In the genomic region with DNA sequence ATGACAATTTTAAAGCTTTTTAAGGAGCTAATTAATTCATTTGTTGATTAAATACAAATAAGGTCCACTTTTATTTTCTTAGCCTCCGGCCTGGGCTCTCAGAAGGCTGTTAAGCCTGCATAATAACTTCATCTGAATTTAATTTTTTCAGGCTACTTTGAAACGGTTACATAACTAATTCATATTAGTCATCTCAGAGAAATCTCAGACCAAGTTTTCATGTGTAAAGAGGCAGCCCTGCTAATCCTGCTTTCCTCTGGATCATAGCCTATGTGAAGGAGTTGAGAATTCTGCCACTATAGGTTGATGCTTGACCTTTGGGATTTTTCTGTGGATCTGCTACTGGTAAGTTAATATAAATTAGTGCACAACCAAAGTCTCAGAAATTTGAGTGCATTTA, we compare ENCODE assay signal across 19 cellular contexts.
DNase-seq lines count a peak whose midpoint lies in the region; ATAC-seq and TF ChIP-seq lines count a peak whose summit lies in the region.
"Had no signal": no experiment of that assay in that cellular context is flagged by ENCODE, and none has a peak within 500 bp of the region (broad histone marks: within the 10 kb centered on the region; RNA-seq: fewer than 3 reads in every experiment).

No MANE protein-coding gene starts in this region.

- H3K27me3 Mint-ChIP-seq in activated CD8-positive, alpha-beta T cell treated with anti-CD3 and anti-CD28 coated beads for 36 hours = peaks cover 9% of the 10 kb centered on the region

- H3K4me3 Mint-ChIP-seq in activated CD8-positive, alpha-beta T cell treated with anti-CD3 and anti-CD28 coated beads for 36 hours = no peak overlapping the region
- H3K4me3 Mint-ChIP-seq: CD8-positive, alpha-beta memory T cell had no signal

- H3K4me2 ChIP-seq in fibroblast of lung (ENCODE audit: extremely low read depth, insufficient read depth, low read length) = no peak overlapping the region

- H3K27me3 ChIP-seq in fibroblast of lung (ENCODE audit: control insufficient read depth, insufficient read depth, low read length) = no peaks in the 10 kb centered on the region
- H3K27me3 ChIP-seq: body of pancreas, suprapubic skin had no signal

- H3K36me3 ChIP-seq in fibroblast of lung (ENCODE audit: control insufficient read depth, insufficient read depth, low read length) (no peaks in the 10 kb centered on the region), mucosa of descending colon (ENCODE audit: low read depth) (no peaks in the 10 kb centered on the region)
- H3K36me3 ChIP-seq: suprapubic skin had no signal

- no peaks in the 10 kb centered on the region for H3K9me3 ChIP-seq in fibroblast of lung (ENCODE audit: control insufficient read depth, insufficient read depth, low read depth, low read length)
- H3K9me3 ChIP-seq in mucosa of descending colon = no peaks in the 10 kb centered on the region
- H3K9me3 ChIP-seq: body of pancreas, suprapubic skin had no signal

- no peak overlapping the region for H3K9ac ChIP-seq in fibroblast of lung (ENCODE audit: insufficient read depth, low read length)

- H3K4me1 Mint-ChIP-seq in activated CD8-positive, alpha-beta T cell treated with anti-CD3 and anti-CD28 coated beads for 36 hours (ENCODE audit: low read depth) = peaks cover 8% of the 10 kb centered on the region
- H3K4me1 Mint-ChIP-seq: CD8-positive, alpha-beta memory T cell had no signal

- H3K79me2 ChIP-seq in fibroblast of lung (ENCODE audit: control insufficient read depth, insufficient read depth, low read length) = no peaks in the 10 kb centered on the region

- DNase-seq in EH (ENCODE audit: low read depth) (peak; percentile 3), NCI-H226 (peak; percentile 42), fibroblast of lung (ENCODE audit: low read depth in 2 of 2) (peak; percentile 8 to 38), retinal pigment epithelial cell (ENCODE audit: low read depth) (peak; percentile 77), mucosa of descending colon (no peak), SKM-1 treated with dmso at 0.1 percent for 144 hours (lab: John Stamatoyannopoulos, UW; ENCODE audit: unreplicated experiment) (no peak)
- DNase-seq in activated CD8-positive, alpha-beta T cell treated with anti-CD3 and anti-CD28 coated beads for 36 hours = no peak
- no peak for DNase-seq in stimulated activated CD4-positive, alpha-beta T cell treated with anti-CD3 and anti-CD28 coated beads, Interleukin-12 subunit alpha, Interleukin-12 subunit beta, amount 100 ng/mL, for 4 hours
- DNase-seq: body of pancreas; CD8-positive, alpha-beta memory T cell; DMS53; GOT3; NCI-H1092 treated with DMSO at 0.1 percent for 48 hours; NCI-H2081; nucleus accumbens; SW 1271 had no signal

- no peak for ATAC-seq in activated CD8-positive, alpha-beta T cell treated with anti-CD3 and anti-CD28 coated beads for 36 hours
- no peak for ATAC-seq in mucosa of descending colon
- ATAC-seq: activated naive CD4-positive, alpha-beta T cell treated with anti-CD3 and anti-CD28 coated beads, Interleukin-2, amount 50 U/mL, for 72 hours; body of pancreas had no signal

- no peaks in the 10 kb centered on the region for H4K20me1 ChIP-seq in fibroblast of lung (ENCODE audit: control insufficient read depth, extremely low read depth, insufficient read depth, low read length)

- H3K9me3 Mint-ChIP-seq in activated CD8-positive, alpha-beta T cell treated with anti-CD3 and anti-CD28 coated beads for 36 hours = no peaks in the 10 kb centered on the region
- H3K9me3 Mint-ChIP-seq: activated naive CD4-positive, alpha-beta T cell treated with anti-CD3 and anti-CD28 coated beads, Interleukin-2, amount 50 U/mL, for 72 hours; CD8-positive, alpha-beta memory T cell had no signal

- CTCF ChIA-PET in activated CD8-positive, alpha-beta T cell treated with anti-CD3 and anti-CD28 coated beads for 36 hours (lab: Charles Lee) = no interaction called here

- no peak overlapping the region for H3K27ac ChIP-seq in fibroblast of lung (ENCODE audit: insufficient read depth, low read length)
- H3K27ac ChIP-seq: body of pancreas, coronary artery, suprapubic skin had no signal

- H3K4me1 ChIP-seq in fibroblast of lung (ENCODE audit: control insufficient read depth, extremely low read depth, insufficient read depth, low read length) = no peaks in the 10 kb centered on the region
- no peaks in the 10 kb centered on the region for H3K4me1 ChIP-seq in mucosa of descending colon (ENCODE audit: low read depth)
- H3K4me1 ChIP-seq: body of pancreas, suprapubic skin had no signal

- H3K4me3 ChIP-seq in fibroblast of lung (replicated peaks in 1 of 4; ENCODE audit: control extremely low read depth in 1 of 4, insufficient read depth in 1 of 4, low read depth in 3 of 4, low read length in 4 of 4) (no peak overlapping the region), retinal pigment epithelial cell (ENCODE audit: low read length) (no peak overlapping the region), mucosa of descending colon (no peak overlapping the region)
- H3K4me3 ChIP-seq: body of pancreas, coronary artery, suprapubic skin had no signal

- no peak overlapping the region for H2AFZ ChIP-seq in fibroblast of lung (ENCODE audit: low read length)

- TF ChIP-seq CTCF in fibroblast of lung (conservative IDR thresholded peaks at IDR 0.05 in 1 of 2, IDR thresholded peaks at IDR 0.05 in 1 of 2; ENCODE audit: low read depth in 1 of 2, low read length in 2 of 2) (no peak), retinal pigment epithelial cell (conservative IDR thresholded peaks at IDR 0.05; ENCODE audit: low read depth, low read length) (no peak), mucosa of descending colon (IDR thresholded peaks at IDR 0.05) (no peak)
- TF ChIP-seq CTCF in activated CD8-positive, alpha-beta T cell treated with anti-CD3 and anti-CD28 coated beads for 36 hours (IDR thresholded peaks at IDR 0.05) = no peak

- H3K36me3 Mint-ChIP-seq in activated CD8-positive, alpha-beta T cell treated with anti-CD3 and anti-CD28 coated beads for 36 hours (ENCODE audit: low read depth) = no peaks in the 10 kb centered on the region
- H3K36me3 Mint-ChIP-seq: CD8-positive, alpha-beta memory T cell had no signal

- intact Hi-C loops in activated CD8-positive, alpha-beta T cell treated with anti-CD3 and anti-CD28 coated beads for 36 hours (cut with micrococcal nuclease) = no loop called here
- intact Hi-C loops in mucosa of descending colon (cut with DNase I, micrococcal nuclease) = no loop called here

- no peak overlapping the region for H3K27ac Mint-ChIP-seq in activated CD8-positive, alpha-beta T cell treated with anti-CD3 and anti-CD28 coated beads for 36 hours
- H3K27ac Mint-ChIP-seq: activated naive CD4-positive, alpha-beta T cell treated with anti-CD3 and anti-CD28 coated beads, Interleukin-2, amount 50 U/mL, for 72 hours; CD8-positive, alpha-beta memory T cell had no signal

- POLR2A ChIA-PET in activated CD8-positive, alpha-beta T cell treated with anti-CD3 and anti-CD28 coated beads for 36 hours (lab: Charles Lee) = no interaction called here

Comparison
In these comparisons a context has a peak if more than half of its experiments do, and no peak if none do; other contexts are left out.
1. DNase-seq: peak in EH (single experiment), NCI-H226 (single experiment), fibroblast of lung (2 of 2) and retinal pigment epithelial cell (single experiment); none in activated CD8-positive, alpha-beta T cell treated with anti-CD3 and anti-CD28 coated beads for 36 hours (single experiment), mucosa of descending colon (0 of 3), stimulated activated CD4-positive, alpha-beta T cell treated with anti-CD3 and anti-CD28 coated beads, Interleukin-12 subunit alpha, Interleukin-12 subunit beta, amount 100 ng/mL, for 4 hours (single experiment) and SKM-1 treated with dmso at 0.1 percent for 144 hours (single experiment).